In genomic region chr16:878886-879285, GRCh38 we compare ENCODE assay signal across 17 cellular contexts.
"Had no signal": no experiment of that assay in that cellular context is flagged by ENCODE, and none has a peak within 500 bp of the region (broad histone marks: within the 10 kb centered on the region; RNA-seq: fewer than 3 reads in every experiment).

No MANE protein-coding gene starts in this region.

- H2AFZ ChIP-seq: neural progenitor cell had no signal

- H3K4me3 ChIP-seq: dorsolateral prefrontal cortex, neural progenitor cell, prostate gland, skin epidermis, spleen, testis, tibial artery had no signal

- H3K9me3 ChIP-seq: prostate gland, testis had no signal

- DNase-seq: effector CD4-positive, alpha-beta T cell; hypothalamus; islet precursor cell; mammary epithelial cell; midbrain; nucleus accumbens; substantia nigra; testis; tibial artery had no signal

- H3K4me1 ChIP-seq: neural progenitor cell, prostate gland, testis, tibial artery had no signal

- H3K27me3 ChIP-seq: dorsolateral prefrontal cortex, neural progenitor cell, spleen, testis, tibial artery had no signal

- H3K9ac ChIP-seq: neural progenitor cell had no signal

- H3K36me3 ChIP-seq: neural progenitor cell, prostate gland had no signal

- H3K27ac ChIP-seq: dorsolateral prefrontal cortex, neural progenitor cell, prostate gland, skin epidermis, spleen, testis, tibial artery had no signal

- H3K4me2 ChIP-seq: neural progenitor cell had no signal

- ATAC-seq: naive thymus-derived CD4-positive, alpha-beta T cell; right cardiac atrium; stimulated activated naive CD8-positive, alpha-beta T cell treated with anti-CD3 and anti-CD28 coated beads, Interleukin-15, Interleukin-2, amounts not matched to agents 100 U/mL and 50 U/mL, for 24 hours had no signal
